ENCODE assay signal across 9 cellular contexts in the genomic region with DNA sequence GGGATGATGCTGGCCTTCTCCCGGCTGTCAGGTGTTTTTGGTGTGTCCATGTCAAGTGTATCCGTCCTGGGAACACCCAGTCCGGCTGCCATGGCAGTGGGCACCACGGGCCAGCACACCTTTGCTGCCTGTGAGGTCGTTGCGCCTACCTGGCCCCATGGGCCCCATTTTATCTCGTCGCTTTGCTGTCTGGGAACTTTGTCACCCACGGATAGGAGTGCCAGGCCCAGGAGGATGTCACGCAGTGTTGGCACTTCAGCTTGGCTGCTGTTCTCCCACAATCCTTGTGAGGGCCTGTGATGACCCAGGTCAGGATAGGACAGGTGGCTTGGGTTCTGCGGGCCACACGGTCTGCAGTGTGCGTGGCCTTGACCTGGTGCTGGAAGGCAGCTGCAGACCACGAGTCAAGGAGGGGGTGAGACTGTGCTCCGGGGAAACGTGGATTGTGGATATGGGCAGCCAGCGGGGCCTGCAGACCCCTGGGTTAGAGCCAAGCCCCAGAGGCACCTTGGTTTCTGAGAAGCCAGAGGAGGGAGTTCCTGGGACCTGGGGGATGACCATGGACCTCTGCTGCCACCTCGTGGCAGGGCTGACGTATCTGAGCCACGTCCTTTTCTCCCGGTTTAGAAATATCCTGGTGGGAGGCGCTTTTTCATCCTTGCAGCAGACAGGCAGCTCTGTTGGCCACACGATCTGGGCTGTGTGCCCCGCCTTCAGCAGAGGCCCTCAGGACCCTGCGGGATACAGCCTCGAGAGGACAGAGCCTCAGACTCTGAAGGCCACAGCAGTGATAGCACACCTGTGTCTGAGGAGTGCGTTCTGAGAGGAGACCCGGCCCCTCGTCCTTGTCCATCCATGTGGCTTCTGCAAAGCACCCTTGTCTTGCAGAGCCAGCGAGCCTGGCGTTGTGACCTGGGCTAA.
A peak's percentile ranks its signal among the peaks of the same experiment; 100 is the strongest.
DNase-seq lines count a peak whose midpoint lies in the region; ATAC-seq, FAIRE-seq and TF ChIP-seq lines count a peak whose summit lies in the region.
"Had no signal": no experiment of that assay in that cellular context is flagged by ENCODE, and none has a peak within 500 bp of the region (broad histone marks: within the 10 kb centered on the region; RNA-seq: fewer than 3 reads in every experiment).

No MANE protein-coding gene starts in this region.

- peaks cover 2 to 18% of the 10 kb centered on the region in 2 donors for H3K27me3 Mint-ChIP-seq in CD4-positive, alpha-beta memory T cell
- H3K27me3 Mint-ChIP-seq in effector memory CD8-positive, alpha-beta T cell, result peaks cover 33 to 73% of the 10 kb centered on the region in 2 donors
- peaks cover 7% of the 10 kb centered on the region for H3K27me3 Mint-ChIP-seq in mesothelial cell of epicardium (ENCODE audit: low read depth)
- H3K27me3 Mint-ChIP-seq: IgD-negative memory B cell had no signal

- POLR2A ChIA-PET in CD4-positive, alpha-beta memory T cell (lab: Charles Lee; ENCODE audit: partially characterized antibody), result no interaction called here

- peaks cover 7% of the 10 kb centered on the region for H3K4me1 ChIP-seq in CD4-positive, alpha-beta memory T cell (ENCODE audit: insufficient read depth, low read length)

- H3K27ac Mint-ChIP-seq in CD4-positive, alpha-beta memory T cell, result peak overlapping the region in 3 of 7 donors; percentile 30 to 73 (median 54)
- H3K27ac Mint-ChIP-seq in effector memory CD8-positive, alpha-beta T cell, result no peak overlapping the region
- no peak overlapping the region for H3K27ac Mint-ChIP-seq in mesothelial cell of epicardium

- ATAC-seq in effector memory CD8-positive, alpha-beta T cell (replicated peaks), result peak; percentile 76
- ATAC-seq in HG02981 (IDR thresholded peaks at IDR 0.05; ENCODE audit: unreplicated experiment), result no peak

- no peaks in the 10 kb centered on the region for H3K9me3 Mint-ChIP-seq in CD4-positive, alpha-beta memory T cell
- H3K9me3 Mint-ChIP-seq in effector memory CD8-positive, alpha-beta T cell, result no peaks in the 10 kb centered on the region
- H3K9me3 Mint-ChIP-seq in mesothelial cell of epicardium, result no peaks in the 10 kb centered on the region
- H3K9me3 Mint-ChIP-seq: IgD-negative memory B cell had no signal

- CTCF ChIA-PET in CD4-positive, alpha-beta memory T cell (lab: Charles Lee; ENCODE audit: partially characterized antibody), result interaction anchor here (0.9 to 1.8 kb wide), 3 partner anchors 264 to 682 kb away, joined by 3 to 7 read pairs (median 5); no protein-coding TSS in a partner anchor

- H3K9me3 ChIP-seq in CD4-positive, alpha-beta memory T cell (ENCODE audit: control insufficient read depth in 1 of 2, low read length in 2 of 2), result no peaks in the 10 kb centered on the region

- intact Hi-C loops in CD4-positive, alpha-beta memory T cell (cut with micrococcal nuclease), result loop anchor here (1.0 to 2.0 kb wide), 3 partner anchors 224 to 528 kb away; no protein-coding TSS in a partner anchor

- peak; percentile 84 for FAIRE-seq in HTR-8/SVneo (lab: Jason Lieb, UNC)

- H3K27ac ChIP-seq in CD4-positive, alpha-beta memory T cell (ENCODE audit: low read depth, low read length), result no peak overlapping the region

- H3K4me3 ChIP-seq in CD4-positive, alpha-beta memory T cell (ENCODE audit: low read length in 2 of 2), result no peak overlapping the region

- H3K4me3 Mint-ChIP-seq in CD4-positive, alpha-beta memory T cell, result no peak overlapping the region
- no peak overlapping the region for H3K4me3 Mint-ChIP-seq in effector memory CD8-positive, alpha-beta T cell
- no peak overlapping the region for H3K4me3 Mint-ChIP-seq in mesothelial cell of epicardium
- H3K4me3 Mint-ChIP-seq: IgD-negative memory B cell had no signal

- TF ChIP-seq CTCF in mesothelial cell of epicardium (IDR thresholded peaks at IDR 0.05; ENCODE audit: unreplicated experiment), result peak; percentile 82

- no peaks in the 10 kb centered on the region for H3K27me3 ChIP-seq in CD4-positive, alpha-beta memory T cell (ENCODE audit: insufficient read depth, low read length)

- H3K36me3 ChIP-seq in CD4-positive, alpha-beta memory T cell (ENCODE audit: insufficient read depth, low read length), result no peaks in the 10 kb centered on the region

- peak; percentile 66 to 74 (median 71) for DNase-seq in CD4-positive, alpha-beta memory T cell
- DNase-seq in HTR-8/SVneo (ENCODE audit: insufficient read length, low spot score), result peak; percentile 94
- peak; percentile 76 for DNase-seq in NOMO-1 treated with dmso at 0.1 percent for 144 hours (lab: John Stamatoyannopoulos, UW; ENCODE audit: unreplicated experiment)
- DNase-seq in activated CD8-positive, alpha-beta memory T cell treated with anti-CD3 and anti-CD28 coated beads for 24 hours, result peak; percentile 90
- DNase-seq in effector memory CD8-positive, alpha-beta T cell, result peak; percentile 56 to 65 (median 57)
- peak; percentile 70 to 89 for DNase-seq in mesothelial cell of epicardium (ENCODE audit: low spot score in 2 of 2, unreplicated experiment in 2 of 2)
- peak; percentile 65 to 74 for DNase-seq in stimulated activated CD8-positive, alpha-beta memory T cell treated with anti-CD3 and anti-CD28 coated beads, Interleukin-2, amount 100 ng/mL, for 48 hours (ENCODE audit: low read depth in 2 of 2)

- H3K36me3 Mint-ChIP-seq in CD4-positive, alpha-beta memory T cell, result no peaks in the 10 kb centered on the region
- peaks cover 4% of the 10 kb centered on the region for H3K36me3 Mint-ChIP-seq in effector memory CD8-positive, alpha-beta T cell (ENCODE audit: insufficient read depth)
- H3K36me3 Mint-ChIP-seq in mesothelial cell of epicardium, result no peaks in the 10 kb centered on the region
- H3K36me3 Mint-ChIP-seq: IgD-negative memory B cell had no signal

- peaks cover 5 to 17% (median 11%) of the 10 kb centered on the region in 4 donors for H3K4me1 Mint-ChIP-seq in CD4-positive, alpha-beta memory T cell
- peaks cover 5 to 8% of the 10 kb centered on the region in 2 donors for H3K4me1 Mint-ChIP-seq in effector memory CD8-positive, alpha-beta T cell (ENCODE audit: low read depth in 2 of 2)
- H3K4me1 Mint-ChIP-seq in mesothelial cell of epicardium, result peaks cover 14% of the 10 kb centered on the region
